ENCODE assay signal across 1 cellular context in the genomic region with DNA sequence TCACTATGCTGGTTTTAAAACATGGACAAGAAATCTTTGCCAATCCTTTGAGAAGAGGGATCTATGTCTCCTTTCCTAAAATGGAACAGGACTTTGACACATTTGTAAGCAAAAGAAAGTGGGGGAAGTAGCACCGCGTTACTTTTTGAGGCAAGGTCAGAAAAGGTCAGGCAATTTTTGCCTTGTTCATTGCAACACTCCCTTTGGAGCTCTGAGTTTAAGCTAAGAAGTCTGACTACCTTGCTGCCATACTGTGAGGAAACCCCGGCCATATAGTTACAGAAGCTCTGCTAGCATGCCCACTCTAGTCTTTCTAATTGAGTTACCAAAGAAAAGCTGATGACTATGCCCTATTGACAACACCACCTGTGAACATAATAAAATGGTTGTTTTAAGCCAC.
TF ChIP-seq lines count a peak whose summit lies in the region.

No MANE protein-coding gene starts in this region.

TF ChIP-seq in WTC11, 78 proteins besides CTCF, POLR2A, EP300 and RAD21 (continued from another document):
- TF ChIP-seq GTF2I (CRISPR knock-in tag; conservative IDR thresholded peaks at IDR 0.05) (no peak), ETV6 (CRISPR knock-in tag; IDR thresholded peaks at IDR 0.05) (no peak), ZNF317 (CRISPR knock-in tag; IDR thresholded peaks at IDR 0.05; ENCODE audit: borderline replicate concordance, low read depth) (no peak), TP53 (CRISPR knock-in tag; IDR thresholded peaks at IDR 0.05) (no peak), ZNF121 (CRISPR knock-in tag; IDR thresholded peaks at IDR 0.05) (no peak), FOXJ3 (CRISPR knock-in tag; IDR thresholded peaks at IDR 0.05; ENCODE audit: borderline replicate concordance) (no peak), ZNF425 (CRISPR knock-in tag; conservative IDR thresholded peaks at IDR 0.05) (no peak), E2F4 (CRISPR knock-in tag; IDR thresholded peaks at IDR 0.05; ENCODE audit: borderline replicate concordance, low read depth) (no peak), TEAD4 (CRISPR knock-in tag; IDR thresholded peaks at IDR 0.05) (no peak), MYBL2 (CRISPR knock-in tag; IDR thresholded peaks at IDR 0.05) (no peak)
- TF ChIP-seq, protein P1, sequence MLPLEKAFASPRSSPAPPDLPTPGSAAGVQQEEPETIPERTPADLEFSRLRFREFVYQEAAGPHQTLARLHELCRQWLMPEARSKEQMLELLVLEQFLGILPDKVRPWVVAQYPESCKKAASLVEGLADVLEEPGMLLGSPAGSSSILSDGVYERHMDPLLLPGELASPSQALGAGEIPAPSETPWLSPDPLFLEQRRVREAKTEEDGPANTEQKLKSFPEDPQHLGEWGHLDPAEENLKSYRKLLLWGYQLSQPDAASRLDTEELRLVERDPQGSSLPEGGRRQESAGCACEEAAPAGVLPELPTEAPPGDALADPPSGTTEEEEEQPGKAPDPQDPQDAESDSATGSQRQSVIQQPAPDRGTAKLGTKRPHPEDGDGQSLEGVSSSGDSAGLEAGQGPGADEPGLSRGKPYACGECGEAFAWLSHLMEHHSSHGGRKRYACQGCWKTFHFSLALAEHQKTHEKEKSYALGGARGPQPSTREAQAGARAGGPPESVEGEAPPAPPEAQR (CRISPR knock-in tag; IDR thresholded peaks at IDR 0.05) = no peak
- TF ChIP-seq, protein P2, sequence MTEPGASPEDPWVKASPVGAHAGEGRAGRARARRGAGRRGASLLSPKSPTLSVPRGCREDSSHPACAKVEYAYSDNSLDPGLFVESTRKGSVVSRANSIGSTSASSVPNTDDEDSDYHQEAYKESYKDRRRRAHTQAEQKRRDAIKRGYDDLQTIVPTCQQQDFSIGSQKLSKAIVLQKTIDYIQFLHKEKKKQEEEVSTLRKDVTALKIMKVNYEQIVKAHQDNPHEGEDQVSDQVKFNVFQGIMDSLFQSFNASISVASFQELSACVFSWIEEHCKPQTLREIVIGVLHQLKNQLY (CRISPR knock-in tag; IDR thresholded peaks at IDR 0.05) = no peak
- TF ChIP-seq, protein P3, sequence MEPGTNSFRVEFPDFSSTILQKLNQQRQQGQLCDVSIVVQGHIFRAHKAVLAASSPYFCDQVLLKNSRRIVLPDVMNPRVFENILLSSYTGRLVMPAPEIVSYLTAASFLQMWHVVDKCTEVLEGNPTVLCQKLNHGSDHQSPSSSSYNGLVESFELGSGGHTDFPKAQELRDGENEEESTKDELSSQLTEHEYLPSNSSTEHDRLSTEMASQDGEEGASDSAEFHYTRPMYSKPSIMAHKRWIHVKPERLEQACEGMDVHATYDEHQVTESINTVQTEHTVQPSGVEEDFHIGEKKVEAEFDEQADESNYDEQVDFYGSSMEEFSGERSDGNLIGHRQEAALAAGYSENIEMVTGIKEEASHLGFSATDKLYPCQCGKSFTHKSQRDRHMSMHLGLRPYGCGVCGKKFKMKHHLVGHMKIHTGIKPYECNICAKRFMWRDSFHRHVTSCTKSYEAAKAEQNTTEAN (CRISPR knock-in tag; IDR thresholded peaks at IDR 0.05) = no peak
